In genomic region chr16:30122621-30123160, GRCh38 we compare ENCODE assay signal across 8 cellular contexts. TPM values are rescaled to one million over a fixed set of nuclear protein-coding genes. Genes with fewer than 3 reads are reported as not detected.
DNase-seq lines count a peak whose midpoint lies in the region; ATAC-seq and TF ChIP-seq lines count a peak whose summit lies in the region.

No MANE protein-coding gene starts in this region.

- H3K9me3 Mint-ChIP-seq in GM23338: no peaks in the 10 kb centered on the region
- H3K9me3 Mint-ChIP-seq in activated CD4-positive, alpha-beta T cell treated with anti-CD3 and anti-CD28 coated beads, Interleukin-2, amount 10 ng/mL, durations not matched to agents 24 days and 14 days: no peaks in the 10 kb centered on the region

- intact Hi-C loops in activated CD4-positive, alpha-beta T cell treated with anti-CD3 and anti-CD28 coated beads, Interleukin-2, amount 10 ng/mL, durations not matched to agents 24 days and 14 days (cut with micrococcal nuclease): loop anchor here (1.0 kb wide), 1 partner anchor 30 kb away; no protein-coding TSS in a partner anchor

- H3K9me2 ChIP-seq in GM23338 (ENCODE audit: insufficient read depth): no peaks in the 10 kb centered on the region

- no peak overlapping the region for H3K27ac Mint-ChIP-seq in GM23338
- peak overlapping the region; percentile 91 for H3K27ac Mint-ChIP-seq in activated CD4-positive, alpha-beta T cell treated with anti-CD3 and anti-CD28 coated beads, Interleukin-2, amount 10 ng/mL, durations not matched to agents 24 days and 14 days

- H3K4me1 Mint-ChIP-seq in GM23338: peaks cover 4% of the 10 kb centered on the region; the same call in 2 of the 3 replicates
- H3K4me1 Mint-ChIP-seq in activated CD4-positive, alpha-beta T cell treated with anti-CD3 and anti-CD28 coated beads, Interleukin-2, amount 10 ng/mL, durations not matched to agents 24 days and 14 days: peaks cover 23% of the 10 kb centered on the region

- TF ChIP-seq CTCF in 22Rv1 (IDR thresholded peaks at IDR 0.05): no peak
- no peak for TF ChIP-seq CTCF in GM23338 (conservative IDR thresholded peaks at IDR 0.05; ENCODE audit: low read depth in 2 of 2)
- TF ChIP-seq CTCF in fibroblast of mammary gland (conservative IDR thresholded peaks at IDR 0.05; ENCODE audit: control insufficient read depth, insufficient read depth, low read depth, low read length): no peak
- TF ChIP-seq CTCF in neutrophil (IDR thresholded peaks at IDR 0.05): no peak

- peak overlapping the region; percentile 82 for H3K4me3 Mint-ChIP-seq in GM23338
- peak overlapping the region; percentile 91 for H3K4me3 Mint-ChIP-seq in activated CD4-positive, alpha-beta T cell treated with anti-CD3 and anti-CD28 coated beads, Interleukin-2, amount 10 ng/mL, durations not matched to agents 24 days and 14 days

- no peaks in the 10 kb centered on the region for H3K79me2 ChIP-seq in GM23338 (replicated peaks; ENCODE audit: insufficient read depth)

- peak overlapping the region; percentile 67 for H3K27ac ChIP-seq in 22Rv1
- H3K27ac ChIP-seq in GM23338 (ENCODE audit: low read depth): no peak overlapping the region
- H3K27ac ChIP-seq in neutrophil: peak overlapping the region; percentile 84

- H3K27me3 Mint-ChIP-seq in GM23338 (ENCODE audit: insufficient read depth, low read depth, poor library complexity): peaks cover 12% of the 10 kb centered on the region
- no peaks in the 10 kb centered on the region for H3K27me3 Mint-ChIP-seq in activated CD4-positive, alpha-beta T cell treated with anti-CD3 and anti-CD28 coated beads, Interleukin-2, amount 10 ng/mL, durations not matched to agents 24 days and 14 days

- H3K4me2 ChIP-seq in GM23338: peak overlapping the region; percentile 94

- DNase-seq in GM23338 (ENCODE audit: low spot score) (peak; percentile 67), fibroblast of mammary gland (ENCODE audit: low read depth) (no peak), NOMO-1 treated with DMSO at 0.1 percent for 48 hours (lab: John Stamatoyannopoulos, UW; ENCODE audit: unreplicated experiment) (no peak), NCI-H446 (lab: John Stamatoyannopoulos, UW) (no peak)
- no peak for DNase-seq in activated CD4-positive, alpha-beta T cell treated with anti-CD3 and anti-CD28 coated beads, Interleukin-2, amount 10 ng/mL, durations not matched to agents 24 days and 14 days

- H4K20me1 ChIP-seq in GM23338 (replicated peaks; ENCODE audit: insufficient read depth): no peaks in the 10 kb centered on the region

- ATAC-seq in GM23338: peak; percentile 74
- no peak for ATAC-seq in GM18870 (IDR thresholded peaks at IDR 0.05; ENCODE audit: unreplicated experiment)

- H2AFZ ChIP-seq in GM23338: peak overlapping the region; percentile 96

- H3K4me1 ChIP-seq in GM23338 (ENCODE audit: insufficient read depth) (peaks cover 3% of the 10 kb centered on the region; the same call in 1 of the 2 replicates), neutrophil (ENCODE audit: control insufficient read depth in 1 of 2, insufficient read depth in 1 of 2, low read depth in 1 of 2, low read length in 1 of 2) (peaks cover 30 to 34% of the 10 kb centered on the region in 2 experiments)

- no peaks in the 10 kb centered on the region for H3K27me3 ChIP-seq in GM23338 (ENCODE audit: insufficient read depth)
- no peaks in the 10 kb centered on the region for H3K27me3 ChIP-seq in neutrophil

- H3K4me3 ChIP-seq in GM23338 (peak overlapping the region; percentile 78), fibroblast of mammary gland (ENCODE audit: control insufficient read depth, low read depth, low read length) (peak overlapping the region; percentile 79), neutrophil (ENCODE audit: low read depth in 1 of 2, low read length in 1 of 2) (peak overlapping the region; percentile 94 to 97)

- no peaks in the 10 kb centered on the region for H3K9me3 ChIP-seq in neutrophil

- no peaks in the 10 kb centered on the region for H3K36me3 ChIP-seq in GM23338 (ENCODE audit: insufficient read depth)
- peaks cover 36% of the 10 kb centered on the region for H3K36me3 ChIP-seq in neutrophil

- H3F3A ChIP-seq in GM23338 (replicated peaks; ENCODE audit: low read depth): no peaks in the 10 kb centered on the region

- H3K36me3 Mint-ChIP-seq in GM23338 (ENCODE audit: low read depth): no peaks in the 10 kb centered on the region
- peaks cover 8% of the 10 kb centered on the region for H3K36me3 Mint-ChIP-seq in activated CD4-positive, alpha-beta T cell treated with anti-CD3 and anti-CD28 coated beads, Interleukin-2, amount 10 ng/mL, durations not matched to agents 24 days and 14 days (ENCODE audit: low read depth)

TF ChIP-seq in GM23338, 12 proteins besides CTCF, POLR2A, EP300 and RAD21:
- TF ChIP-seq CREB1 (CRISPR knock-in tag; IDR thresholded peaks at IDR 0.05; ENCODE audit: low read depth): no peak
TF ChIP-seq in GM23338: peak in this region for 0.

RNA-seq across cellular contexts. Expression of gene MAPK3, which starts 0.3 kb away (rescaled TPM):
- 14.5 and 22.4 TPM in 2 replicates for total RNA-seq in GM23338 (2014; rRNA removed; shearing (Covaris generic))
- 17.9 and 19.7 TPM in 2 replicates for polyA plus RNA-seq in GM23338 (2016; fragmentation: Nextera tagmentation; extraction: Ambion mirVana)
- 53.9 and 56.4 TPM in 2 replicates for total RNA-seq in activated CD4-positive, alpha-beta T cell treated with anti-CD3 and anti-CD28 coated beads, Interleukin-2, amount 10 ng/mL, durations not matched to agents 24 days and 14 days

RNA-seq across cellular contexts. Expression of gene GDPD3, which starts 9.4 kb away (rescaled TPM):
- 0.94 TPM in 1 of 2 replicates, not detected in the other for total RNA-seq in GM23338 (2014; rRNA removed; shearing (Covaris generic))
- 1.1 and 1.4 TPM in 2 replicates for polyA plus RNA-seq in GM23338 (2016; fragmentation: Nextera tagmentation; extraction: Ambion mirVana)
- total RNA-seq in activated CD4-positive, alpha-beta T cell treated with anti-CD3 and anti-CD28 coated beads, Interleukin-2, amount 10 ng/mL, durations not matched to agents 24 days and 14 days: 6.0 and 6.6 TPM in 2 replicates

RNA-seq across cellular contexts. Expression of gene YPEL3, which starts 26.7 kb away (rescaled TPM):
- total RNA-seq in GM23338 (2014; rRNA removed; shearing (Covaris generic)): 21.8 and 27.8 TPM in 2 replicates
- polyA plus RNA-seq in GM23338 (2016; fragmentation: Nextera tagmentation; extraction: Ambion mirVana): 81.7 and 86.1 TPM in 2 replicates
- total RNA-seq in activated CD4-positive, alpha-beta T cell treated with anti-CD3 and anti-CD28 coated beads, Interleukin-2, amount 10 ng/mL, durations not matched to agents 24 days and 14 days: 11.8 and 11.9 TPM in 2 replicates

RNA-seq across cellular contexts. Expression of gene TBX6, which starts 31.0 kb away (rescaled TPM):
- total RNA-seq in GM23338 (2014; rRNA removed; shearing (Covaris generic)): 1.1 and 2.3 TPM in 2 replicates
- 1.9 and 2.4 TPM in 2 replicates for polyA plus RNA-seq in GM23338 (2016; fragmentation: Nextera tagmentation; extraction: Ambion mirVana)
- total RNA-seq in activated CD4-positive, alpha-beta T cell treated with anti-CD3 and anti-CD28 coated beads, Interleukin-2, amount 10 ng/mL, durations not matched to agents 24 days and 14 days: 2.1 TPM in 2 replicates

RNA-seq across cellular contexts. Expression of gene PPP4C, which starts 46.9 kb away (rescaled TPM):
- 108 and 120 TPM in 2 replicates for total RNA-seq in GM23338 (2014; rRNA removed; shearing (Covaris generic))
- 169 and 170 TPM in 2 replicates for polyA plus RNA-seq in GM23338 (2016; fragmentation: Nextera tagmentation; extraction: Ambion mirVana)
- total RNA-seq in activated CD4-positive, alpha-beta T cell treated with anti-CD3 and anti-CD28 coated beads, Interleukin-2, amount 10 ng/mL, durations not matched to agents 24 days and 14 days: 144 and 145 TPM in 2 replicates
